Comparison of ENCODE assay signal across 2 cellular contexts in the genomic region with DNA sequence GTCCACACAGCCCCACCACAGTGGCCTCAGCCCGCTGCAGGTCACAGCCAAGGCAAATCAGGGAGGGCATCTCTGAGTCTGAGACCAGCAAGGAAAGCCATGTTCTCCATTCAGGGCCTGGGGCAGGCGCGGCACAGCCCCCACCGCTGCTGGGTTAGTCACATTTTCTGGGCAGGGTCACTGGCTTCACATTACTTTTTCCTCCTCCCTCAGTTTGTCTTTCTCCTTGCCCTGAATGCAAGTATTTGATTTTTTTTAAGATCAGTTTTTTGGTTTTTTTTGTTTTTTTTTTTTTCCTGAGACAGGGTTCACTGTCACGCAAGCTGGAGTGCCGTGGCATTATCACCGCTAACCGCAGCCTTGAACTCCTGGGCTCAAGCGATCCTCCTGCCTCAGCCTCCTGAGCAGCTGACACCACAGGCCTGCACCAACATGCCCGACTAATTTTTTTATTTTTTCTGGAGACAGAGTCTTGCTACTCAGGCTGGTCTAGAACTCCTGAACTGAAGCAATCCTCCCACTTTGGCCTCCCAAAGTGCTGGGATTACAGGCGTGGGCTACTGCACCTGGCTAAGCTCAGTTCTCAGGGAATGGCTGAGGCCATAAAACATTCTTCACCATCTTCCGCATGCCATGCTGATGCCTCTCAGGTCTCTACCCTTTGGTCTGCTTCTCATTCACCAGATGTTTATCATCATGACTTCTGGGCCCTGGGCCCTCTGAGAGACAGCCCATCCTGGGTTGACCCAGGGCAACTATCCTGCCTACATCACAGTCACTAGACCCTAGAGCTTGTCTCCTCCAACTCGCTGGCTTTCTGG.
TF ChIP-seq lines count a peak whose summit lies in the region.

No MANE protein-coding gene starts in this region.

TF ChIP-seq in A549, 52 proteins besides CTCF, POLR2A, EP300 and RAD21:
- TF ChIP-seq, protein P1, sequence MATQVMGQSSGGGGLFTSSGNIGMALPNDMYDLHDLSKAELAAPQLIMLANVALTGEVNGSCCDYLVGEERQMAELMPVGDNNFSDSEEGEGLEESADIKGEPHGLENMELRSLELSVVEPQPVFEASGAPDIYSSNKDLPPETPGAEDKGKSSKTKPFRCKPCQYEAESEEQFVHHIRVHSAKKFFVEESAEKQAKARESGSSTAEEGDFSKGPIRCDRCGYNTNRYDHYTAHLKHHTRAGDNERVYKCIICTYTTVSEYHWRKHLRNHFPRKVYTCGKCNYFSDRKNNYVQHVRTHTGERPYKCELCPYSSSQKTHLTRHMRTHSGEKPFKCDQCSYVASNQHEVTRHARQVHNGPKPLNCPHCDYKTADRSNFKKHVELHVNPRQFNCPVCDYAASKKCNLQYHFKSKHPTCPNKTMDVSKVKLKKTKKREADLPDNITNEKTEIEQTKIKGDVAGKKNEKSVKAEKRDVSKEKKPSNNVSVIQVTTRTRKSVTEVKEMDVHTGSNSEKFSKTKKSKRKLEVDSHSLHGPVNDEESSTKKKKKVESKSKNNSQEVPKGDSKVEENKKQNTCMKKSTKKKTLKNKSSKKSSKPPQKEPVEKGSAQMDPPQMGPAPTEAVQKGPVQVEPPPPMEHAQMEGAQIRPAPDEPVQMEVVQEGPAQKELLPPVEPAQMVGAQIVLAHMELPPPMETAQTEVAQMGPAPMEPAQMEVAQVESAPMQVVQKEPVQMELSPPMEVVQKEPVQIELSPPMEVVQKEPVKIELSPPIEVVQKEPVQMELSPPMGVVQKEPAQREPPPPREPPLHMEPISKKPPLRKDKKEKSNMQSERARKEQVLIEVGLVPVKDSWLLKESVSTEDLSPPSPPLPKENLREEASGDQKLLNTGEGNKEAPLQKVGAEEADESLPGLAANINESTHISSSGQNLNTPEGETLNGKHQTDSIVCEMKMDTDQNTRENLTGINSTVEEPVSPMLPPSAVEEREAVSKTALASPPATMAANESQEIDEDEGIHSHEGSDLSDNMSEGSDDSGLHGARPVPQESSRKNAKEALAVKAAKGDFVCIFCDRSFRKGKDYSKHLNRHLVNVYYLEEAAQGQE (IDR thresholded peaks at IDR 0.05): no peak
- no peak for TF ChIP-seq JUN (IDR thresholded peaks at IDR 0.05)

TF ChIP-seq in HCT116, 20 proteins besides CTCF, POLR2A, EP300 and RAD21:
- TF ChIP-seq, protein P2, sequence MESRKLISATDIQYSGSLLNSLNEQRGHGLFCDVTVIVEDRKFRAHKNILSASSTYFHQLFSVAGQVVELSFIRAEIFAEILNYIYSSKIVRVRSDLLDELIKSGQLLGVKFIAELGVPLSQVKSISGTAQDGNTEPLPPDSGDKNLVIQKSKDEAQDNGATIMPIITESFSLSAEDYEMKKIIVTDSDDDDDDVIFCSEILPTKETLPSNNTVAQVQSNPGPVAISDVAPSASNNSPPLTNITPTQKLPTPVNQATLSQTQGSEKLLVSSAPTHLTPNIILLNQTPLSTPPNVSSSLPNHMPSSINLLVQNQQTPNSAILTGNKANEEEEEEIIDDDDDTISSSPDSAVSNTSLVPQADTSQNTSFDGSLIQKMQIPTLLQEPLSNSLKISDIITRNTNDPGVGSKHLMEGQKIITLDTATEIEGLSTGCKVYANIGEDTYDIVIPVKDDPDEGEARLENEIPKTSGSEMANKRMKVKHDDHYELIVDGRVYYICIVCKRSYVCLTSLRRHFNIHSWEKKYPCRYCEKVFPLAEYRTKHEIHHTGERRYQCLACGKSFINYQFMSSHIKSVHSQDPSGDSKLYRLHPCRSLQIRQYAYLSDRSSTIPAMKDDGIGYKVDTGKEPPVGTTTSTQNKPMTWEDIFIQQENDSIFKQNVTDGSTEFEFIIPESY (IDR thresholded peaks at IDR 0.05; ENCODE audit: extremely low read depth, insufficient replicate concordance, low read length): no peak
